Comparison of ENCODE assay signal across 1 cellular context in the genomic region with DNA sequence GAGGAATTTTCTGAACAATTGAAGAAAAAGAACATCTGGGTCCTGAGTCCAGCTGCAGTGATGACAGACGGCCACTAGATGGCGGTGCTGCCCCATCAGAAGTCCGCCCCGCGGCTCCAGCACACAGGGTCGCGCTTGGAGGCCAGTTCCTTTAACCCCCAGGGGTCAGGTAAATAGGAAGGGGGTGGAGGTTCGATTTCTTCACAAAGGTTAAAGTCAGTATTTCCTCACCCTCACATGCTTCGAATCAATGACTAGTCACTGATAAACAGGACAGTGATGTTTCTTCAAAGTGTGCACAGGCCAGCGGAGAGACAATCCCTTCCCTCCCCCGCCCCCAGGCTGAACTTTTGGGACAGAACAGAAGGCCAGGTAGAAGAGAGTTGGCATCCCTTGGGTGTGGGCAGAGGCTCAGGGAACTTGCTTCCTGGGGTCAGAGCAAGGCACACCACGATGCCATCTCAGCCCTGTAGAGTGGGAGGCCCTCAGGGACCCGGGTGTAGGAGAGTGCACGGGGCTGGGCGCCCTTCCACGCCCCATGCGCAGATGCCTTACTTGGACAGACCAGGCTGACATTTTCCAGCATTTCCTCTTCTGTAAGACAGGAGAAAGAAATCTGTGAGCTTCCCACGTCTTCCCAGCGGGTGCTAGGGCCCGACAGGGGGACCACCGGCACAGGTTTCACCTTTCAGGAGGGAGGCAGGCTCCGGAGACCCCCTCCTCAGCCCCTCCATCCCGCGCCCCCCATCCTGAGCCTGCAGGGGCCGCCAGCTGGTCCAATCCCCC.
A peak's percentile ranks its signal among the peaks of the same experiment; 100 is the strongest.
TF ChIP-seq lines count a peak whose summit lies in the region.

No MANE protein-coding gene starts in this region.

TF ChIP-seq in HepG2, 621 proteins besides CTCF, POLR2A, EP300 and RAD21 (continued from another document and continues in another):
- TF ChIP-seq, protein P1, sequence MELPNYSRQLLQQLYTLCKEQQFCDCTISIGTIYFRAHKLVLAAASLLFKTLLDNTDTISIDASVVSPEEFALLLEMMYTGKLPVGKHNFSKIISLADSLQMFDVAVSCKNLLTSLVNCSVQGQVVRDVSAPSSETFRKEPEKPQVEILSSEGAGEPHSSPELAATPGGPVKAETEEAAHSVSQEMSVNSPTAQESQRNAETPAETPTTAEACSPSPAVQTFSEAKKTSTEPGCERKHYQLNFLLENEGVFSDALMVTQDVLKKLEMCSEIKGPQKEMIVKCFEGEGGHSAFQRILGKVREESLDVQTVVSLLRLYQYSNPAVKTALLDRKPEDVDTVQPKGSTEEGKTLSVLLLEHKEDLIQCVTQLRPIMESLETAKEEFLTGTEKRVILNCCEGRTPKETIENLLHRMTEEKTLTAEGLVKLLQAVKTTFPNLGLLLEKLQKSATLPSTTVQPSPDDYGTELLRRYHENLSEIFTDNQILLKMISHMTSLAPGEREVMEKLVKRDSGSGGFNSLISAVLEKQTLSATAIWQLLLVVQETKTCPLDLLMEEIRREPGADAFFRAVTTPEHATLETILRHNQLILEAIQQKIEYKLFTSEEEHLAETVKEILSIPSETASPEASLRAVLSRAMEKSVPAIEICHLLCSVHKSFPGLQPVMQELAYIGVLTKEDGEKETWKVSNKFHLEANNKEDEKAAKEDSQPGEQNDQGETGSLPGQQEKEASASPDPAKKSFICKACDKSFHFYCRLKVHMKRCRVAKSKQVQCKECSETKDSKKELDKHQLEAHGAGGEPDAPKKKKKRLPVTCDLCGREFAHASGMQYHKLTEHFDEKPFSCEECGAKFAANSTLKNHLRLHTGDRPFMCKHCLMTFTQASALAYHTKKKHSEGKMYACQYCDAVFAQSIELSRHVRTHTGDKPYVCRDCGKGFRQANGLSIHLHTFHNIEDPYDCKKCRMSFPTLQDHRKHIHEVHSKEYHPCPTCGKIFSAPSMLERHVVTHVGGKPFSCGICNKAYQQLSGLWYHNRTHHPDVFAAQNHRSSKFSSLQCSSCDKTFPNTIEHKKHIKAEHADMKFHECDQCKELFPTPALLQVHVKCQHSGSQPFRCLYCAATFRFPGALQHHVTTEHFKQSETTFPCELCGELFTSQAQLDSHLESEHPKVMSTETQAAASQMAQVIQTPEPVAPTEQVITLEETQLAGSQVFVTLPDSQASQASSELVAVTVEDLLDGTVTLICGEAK (IDR thresholded peaks at IDR 0.05) = no peak
- TF ChIP-seq, protein P1 (CRISPR knock-in tag; IDR thresholded peaks at IDR 0.05) = peak; percentile 47; the same call in 1 of the 2 replicates
- no peak for TF ChIP-seq ZNF761 (CRISPR knock-in tag; conservative IDR thresholded peaks at IDR 0.05)
- TF ChIP-seq, protein P2, sequence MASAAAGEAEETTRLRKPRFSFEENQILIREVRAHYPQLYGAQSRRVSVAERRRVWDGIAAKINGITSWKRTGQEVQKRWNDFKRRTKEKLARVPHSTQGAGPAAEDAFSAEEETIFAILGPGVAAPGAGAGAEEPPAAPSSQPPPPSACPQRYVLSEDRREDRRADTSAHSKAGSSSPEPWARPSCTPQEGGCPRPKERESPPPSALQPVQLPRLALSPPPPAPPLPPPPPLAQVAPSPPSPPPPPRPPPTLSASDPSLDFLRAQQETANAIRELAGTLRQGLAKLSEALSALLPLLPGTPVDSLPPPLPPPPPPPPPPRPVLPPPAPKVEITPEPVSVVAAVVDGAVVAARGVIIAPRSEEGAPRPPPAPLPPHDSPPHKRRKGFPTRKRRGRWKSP (CRISPR knock-in tag; IDR thresholded peaks at IDR 0.05) = peak; percentile 86; the same call in 1 of the 2 replicates
- TF ChIP-seq PHF5A (CRISPR knock-in tag; IDR thresholded peaks at IDR 0.05; ENCODE audit: low read depth, unreplicated experiment) = peak; percentile 99
- TF ChIP-seq ZNF510 (CRISPR knock-in tag; IDR thresholded peaks at IDR 0.05; ENCODE audit: low read depth) = no peak
- TF ChIP-seq, protein P3, sequence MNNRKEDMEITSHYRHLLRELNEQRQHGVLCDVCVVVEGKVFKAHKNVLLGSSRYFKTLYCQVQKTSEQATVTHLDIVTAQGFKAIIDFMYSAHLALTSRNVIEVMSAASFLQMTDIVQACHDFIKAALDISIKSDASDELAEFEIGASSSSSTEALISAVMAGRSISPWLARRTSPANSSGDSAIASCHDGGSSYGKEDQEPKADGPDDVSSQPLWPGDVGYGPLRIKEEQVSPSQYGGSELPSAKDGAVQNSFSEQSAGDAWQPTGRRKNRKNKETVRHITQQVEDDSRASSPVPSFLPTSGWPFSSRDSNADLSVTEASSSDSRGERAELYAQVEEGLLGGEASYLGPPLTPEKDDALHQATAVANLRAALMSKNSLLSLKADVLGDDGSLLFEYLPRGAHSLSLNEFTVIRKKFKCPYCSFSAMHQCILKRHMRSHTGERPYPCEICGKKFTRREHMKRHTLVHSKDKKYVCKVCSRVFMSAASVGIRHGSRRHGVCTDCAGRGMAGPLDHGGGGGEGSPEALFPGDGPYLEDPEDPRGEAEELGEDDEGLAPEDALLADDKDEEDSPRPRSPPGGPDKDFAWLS (CRISPR knock-in tag; IDR thresholded peaks at IDR 0.05; ENCODE audit: borderline replicate concordance) = no peak; the same call in 1 of the 2 replicates
- peak; percentile 91; the same call in 1 of the 2 replicates for TF ChIP-seq RFXANK (CRISPR knock-in tag; IDR thresholded peaks at IDR 0.05)
- peak; percentile 19; the same call in 1 of the 2 replicates for TF ChIP-seq ZNF678 (CRISPR knock-in tag; IDR thresholded peaks at IDR 0.05)
- TF ChIP-seq KAT2B (IDR thresholded peaks at IDR 0.05; ENCODE audit: borderline replicate concordance, low read depth, low read length) = peak; percentile 88
- TF ChIP-seq, protein P4, sequence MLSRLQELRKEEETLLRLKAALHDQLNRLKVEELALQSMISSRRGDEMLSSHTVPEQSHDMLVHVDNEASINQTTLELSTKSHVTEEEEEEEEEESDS (CRISPR knock-in tag; IDR thresholded peaks at IDR 0.05; ENCODE audit: borderline replicate concordance) = no peak; the same call in 1 of the 2 replicates
- TF ChIP-seq PTBP1 (IDR thresholded peaks at IDR 0.05; ENCODE audit: low read depth, low read length, poor library complexity, severe bottlenecking) = no peak
- peak; percentile 98 for TF ChIP-seq RXRA (CRISPR knock-in tag; IDR thresholded peaks at IDR 0.05)
- TF ChIP-seq, protein P5, sequence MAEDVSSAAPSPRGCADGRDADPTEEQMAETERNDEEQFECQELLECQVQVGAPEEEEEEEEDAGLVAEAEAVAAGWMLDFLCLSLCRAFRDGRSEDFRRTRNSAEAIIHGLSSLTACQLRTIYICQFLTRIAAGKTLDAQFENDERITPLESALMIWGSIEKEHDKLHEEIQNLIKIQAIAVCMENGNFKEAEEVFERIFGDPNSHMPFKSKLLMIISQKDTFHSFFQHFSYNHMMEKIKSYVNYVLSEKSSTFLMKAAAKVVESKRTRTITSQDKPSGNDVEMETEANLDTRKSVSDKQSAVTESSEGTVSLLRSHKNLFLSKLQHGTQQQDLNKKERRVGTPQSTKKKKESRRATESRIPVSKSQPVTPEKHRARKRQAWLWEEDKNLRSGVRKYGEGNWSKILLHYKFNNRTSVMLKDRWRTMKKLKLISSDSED (CRISPR knock-in tag; IDR thresholded peaks at IDR 0.05) = 0 out of 2 replicates have a peak, but pooled peaks have one; percentile 30
- TF ChIP-seq, protein P6, sequence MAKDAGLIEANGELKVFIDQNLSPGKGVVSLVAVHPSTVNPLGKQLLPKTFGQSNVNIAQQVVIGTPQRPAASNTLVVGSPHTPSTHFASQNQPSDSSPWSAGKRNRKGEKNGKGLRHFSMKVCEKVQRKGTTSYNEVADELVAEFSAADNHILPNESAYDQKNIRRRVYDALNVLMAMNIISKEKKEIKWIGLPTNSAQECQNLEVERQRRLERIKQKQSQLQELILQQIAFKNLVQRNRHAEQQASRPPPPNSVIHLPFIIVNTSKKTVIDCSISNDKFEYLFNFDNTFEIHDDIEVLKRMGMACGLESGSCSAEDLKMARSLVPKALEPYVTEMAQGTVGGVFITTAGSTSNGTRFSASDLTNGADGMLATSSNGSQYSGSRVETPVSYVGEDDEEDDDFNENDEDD (CRISPR knock-in tag; IDR thresholded peaks at IDR 0.05; ENCODE audit: borderline replicate concordance) = peak; percentile 75; the same call in 1 of the 2 replicates
- TF ChIP-seq NBN (conservative IDR thresholded peaks at IDR 0.05) = no peak
- TF ChIP-seq SCMH1 (CRISPR knock-in tag; IDR thresholded peaks at IDR 0.05; ENCODE audit: borderline replicate concordance) = no peak
- peak; percentile 100 for TF ChIP-seq MED1 (CRISPR knock-in tag; IDR thresholded peaks at IDR 0.05)
- 0 out of 2 replicates have a peak, but pooled peaks have one; percentile 84 for TF ChIP-seq ZNF296 (CRISPR knock-in tag; conservative IDR thresholded peaks at IDR 0.05)
- TF ChIP-seq ZNF432 (CRISPR knock-in tag; IDR thresholded peaks at IDR 0.05; ENCODE audit: borderline replicate concordance) = no peak
- peak; percentile 91 for TF ChIP-seq KDM6A (CRISPR knock-in tag; IDR thresholded peaks at IDR 0.05; ENCODE audit: low read depth)
- TF ChIP-seq, protein P7, sequence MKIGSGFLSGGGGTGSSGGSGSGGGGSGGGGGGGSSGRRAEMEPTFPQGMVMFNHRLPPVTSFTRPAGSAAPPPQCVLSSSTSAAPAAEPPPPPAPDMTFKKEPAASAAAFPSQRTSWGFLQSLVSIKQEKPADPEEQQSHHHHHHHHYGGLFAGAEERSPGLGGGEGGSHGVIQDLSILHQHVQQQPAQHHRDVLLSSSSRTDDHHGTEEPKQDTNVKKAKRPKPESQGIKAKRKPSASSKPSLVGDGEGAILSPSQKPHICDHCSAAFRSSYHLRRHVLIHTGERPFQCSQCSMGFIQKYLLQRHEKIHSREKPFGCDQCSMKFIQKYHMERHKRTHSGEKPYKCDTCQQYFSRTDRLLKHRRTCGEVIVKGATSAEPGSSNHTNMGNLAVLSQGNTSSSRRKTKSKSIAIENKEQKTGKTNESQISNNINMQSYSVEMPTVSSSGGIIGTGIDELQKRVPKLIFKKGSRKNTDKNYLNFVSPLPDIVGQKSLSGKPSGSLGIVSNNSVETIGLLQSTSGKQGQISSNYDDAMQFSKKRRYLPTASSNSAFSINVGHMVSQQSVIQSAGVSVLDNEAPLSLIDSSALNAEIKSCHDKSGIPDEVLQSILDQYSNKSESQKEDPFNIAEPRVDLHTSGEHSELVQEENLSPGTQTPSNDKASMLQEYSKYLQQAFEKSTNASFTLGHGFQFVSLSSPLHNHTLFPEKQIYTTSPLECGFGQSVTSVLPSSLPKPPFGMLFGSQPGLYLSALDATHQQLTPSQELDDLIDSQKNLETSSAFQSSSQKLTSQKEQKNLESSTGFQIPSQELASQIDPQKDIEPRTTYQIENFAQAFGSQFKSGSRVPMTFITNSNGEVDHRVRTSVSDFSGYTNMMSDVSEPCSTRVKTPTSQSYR (CRISPR knock-in tag; IDR thresholded peaks at IDR 0.05; ENCODE audit: borderline replicate concordance) = peak; percentile 99
- TF ChIP-seq, protein P8, sequence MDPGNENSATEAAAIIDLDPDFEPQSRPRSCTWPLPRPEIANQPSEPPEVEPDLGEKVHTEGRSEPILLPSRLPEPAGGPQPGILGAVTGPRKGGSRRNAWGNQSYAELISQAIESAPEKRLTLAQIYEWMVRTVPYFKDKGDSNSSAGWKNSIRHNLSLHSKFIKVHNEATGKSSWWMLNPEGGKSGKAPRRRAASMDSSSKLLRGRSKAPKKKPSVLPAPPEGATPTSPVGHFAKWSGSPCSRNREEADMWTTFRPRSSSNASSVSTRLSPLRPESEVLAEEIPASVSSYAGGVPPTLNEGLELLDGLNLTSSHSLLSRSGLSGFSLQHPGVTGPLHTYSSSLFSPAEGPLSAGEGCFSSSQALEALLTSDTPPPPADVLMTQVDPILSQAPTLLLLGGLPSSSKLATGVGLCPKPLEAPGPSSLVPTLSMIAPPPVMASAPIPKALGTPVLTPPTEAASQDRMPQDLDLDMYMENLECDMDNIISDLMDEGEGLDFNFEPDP (CRISPR knock-in tag; conservative IDR thresholded peaks at IDR 0.05) = peak; percentile 98; the same call in 1 of the 2 replicates
- no peak for TF ChIP-seq ZNF383 (CRISPR knock-in tag; IDR thresholded peaks at IDR 0.05; ENCODE audit: borderline replicate concordance)
- no peak; the same call in 1 of the 2 replicates for TF ChIP-seq ZNF558 (CRISPR knock-in tag; IDR thresholded peaks at IDR 0.05; ENCODE audit: borderline replicate concordance)
- TF ChIP-seq, protein P9, sequence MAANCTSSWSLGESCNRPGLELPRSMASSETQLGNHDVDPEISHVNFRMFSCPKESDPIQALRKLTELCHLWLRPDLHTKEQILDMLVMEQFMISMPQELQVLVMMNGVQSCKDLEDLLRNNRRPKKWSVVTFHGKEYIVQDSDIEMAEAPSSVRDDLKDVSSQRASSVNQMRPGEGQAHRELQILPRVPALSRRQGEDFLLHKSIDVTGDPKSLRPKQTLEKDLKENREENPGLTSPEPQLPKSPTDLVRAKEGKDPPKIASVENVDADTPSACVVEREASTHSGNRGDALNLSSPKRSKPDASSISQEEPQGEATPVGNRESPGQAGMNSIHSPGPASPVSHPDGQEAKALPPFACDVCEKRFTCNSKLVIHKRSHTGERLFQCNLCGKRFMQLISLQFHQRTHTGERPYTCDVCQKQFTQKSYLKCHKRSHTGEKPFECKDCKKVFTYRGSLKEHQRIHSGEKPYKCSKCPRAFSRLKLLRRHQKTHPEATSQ (CRISPR knock-in tag; IDR thresholded peaks at IDR 0.05; ENCODE audit: borderline replicate concordance) = peak; percentile 57
- peak; percentile 93 for TF ChIP-seq ZNF878 (CRISPR knock-in tag; IDR thresholded peaks at IDR 0.05)
- TF ChIP-seq SMARCC2 (IDR thresholded peaks at IDR 0.05) = peak; percentile 86; the same call in 1 of the 2 replicates
- peak; percentile 57; the same call in 1 of the 2 replicates for TF ChIP-seq ZNF790 (CRISPR knock-in tag; IDR thresholded peaks at IDR 0.05; ENCODE audit: borderline replicate concordance)
- TF ChIP-seq CENPX (CRISPR knock-in tag; IDR thresholded peaks at IDR 0.05) = no peak
- TF ChIP-seq TBL1XR1 (IDR thresholded peaks at IDR 0.05; ENCODE audit: borderline replicate concordance, low read length, partially characterized antibody) = peak; percentile 97
- no peak for TF ChIP-seq RARG (CRISPR knock-in tag; IDR thresholded peaks at IDR 0.05; ENCODE audit: low read depth)
- peak; percentile 98 for TF ChIP-seq ETV5 (CRISPR knock-in tag; IDR thresholded peaks at IDR 0.05; ENCODE audit: borderline replicate concordance)
